ENCODE assay signal across 11 cellular contexts in genomic region chr5:156359452-156359851, GRCh38. TPM values are rescaled to one million over a fixed set of nuclear protein-coding genes. Genes with fewer than 3 reads are reported as not detected.
DNase-seq lines count a peak whose midpoint lies in the region; ATAC-seq, FAIRE-seq and TF ChIP-seq lines count a peak whose summit lies in the region.
"Had no signal": no experiment of that assay in that cellular context is flagged by ENCODE, and none has a peak within 500 bp of the region (broad histone marks: within the 10 kb centered on the region; RNA-seq: fewer than 3 reads in every experiment).

No MANE protein-coding gene starts in this region.

- no peaks in the 10 kb centered on the region for H3K27me3 ChIP-seq in osteoblast (ENCODE audit: insufficient read depth, low read length)
- H3K27me3 ChIP-seq: cardiac muscle cell had no signal

- no peak overlapping the region for H3K4me2 ChIP-seq in osteoblast (ENCODE audit: insufficient read depth, low read length)

- peak overlapping the region; percentile 60 for H3K27ac ChIP-seq in osteoblast (ENCODE audit: low read depth, low read length)
- H3K27ac ChIP-seq: cardiac muscle cell had no signal

- no peak for TF ChIP-seq CTCF in osteoblast (IDR thresholded peaks at IDR 0.05; ENCODE audit: extremely low read depth, low read depth, low read length)

- H3K4me3 ChIP-seq in osteoblast (ENCODE audit: insufficient read depth, low read length) = no peak overlapping the region
- H3K4me3 ChIP-seq: cardiac muscle cell had no signal

- ATAC-seq in HG02840 (IDR thresholded peaks at IDR 0.05; ENCODE audit: low FRiP score, unreplicated experiment) (peak; percentile 57), SK-N-SH treated with all-trans-retinoic acid at 6 μM for 48 hours (peak; percentile 80)

- H2AFZ ChIP-seq in osteoblast (ENCODE audit: low read length) = no peak overlapping the region

- H3K9me3 ChIP-seq in osteoblast (ENCODE audit: low read depth, low read length) = no peaks in the 10 kb centered on the region
- H3K9me3 ChIP-seq: Caco-2 had no signal

- no peak for FAIRE-seq in urothelium cell line (lab: Jason Lieb, UNC)
- FAIRE-seq: small intestine had no signal

- H4K20me1 ChIP-seq in osteoblast (ENCODE audit: insufficient read depth, low read length) = no peaks in the 10 kb centered on the region

- DNase-seq in GM04503 (ENCODE audit: low read depth) (peak; percentile 88), osteoblast (ENCODE audit: insufficient read length, low spot score, missing footprints) (peak; percentile 68), retina (no peak), NCI-H2171 treated with DMSO at 0.1 percent for 48 hours (lab: John Stamatoyannopoulos, UW) (no peak), urothelium cell line (ENCODE audit: low spot score) (no peak)
- no peak for DNase-seq in NK-92 treated with Interleukin-12 subunit alpha and Interleukin-12 subunit beta, amount 100 ng/mL, for 24 hours (lab: John Stamatoyannopoulos, UW)
- DNase-seq: Caco-2, small intestine had no signal

- H3K4me1 ChIP-seq in osteoblast (ENCODE audit: insufficient read depth, low read length) = peaks cover 26% of the 10 kb centered on the region
- H3K4me1 ChIP-seq: Caco-2 had no signal

- H3K79me2 ChIP-seq in osteoblast (ENCODE audit: insufficient read depth, low read length) = no peaks in the 10 kb centered on the region

- H3K36me3 ChIP-seq in osteoblast (ENCODE audit: insufficient read depth, low read length) = no peaks in the 10 kb centered on the region
- H3K36me3 ChIP-seq: cardiac muscle cell had no signal

TF ChIP-seq in SK-N-SH treated with all-trans-retinoic acid at 6 μM for 48 hours, 23 proteins besides CTCF, POLR2A, EP300 and RAD21:
- TF ChIP-seq ZC3H10 (CRISPR knock-in tag; IDR thresholded peaks at IDR 0.05) (no peak), ZFP30 (CRISPR knock-in tag; IDR thresholded peaks at IDR 0.05) (no peak), PPARA (CRISPR knock-in tag; IDR thresholded peaks at IDR 0.05; ENCODE audit: borderline replicate concordance) (no peak), BACH2 (CRISPR knock-in tag; IDR thresholded peaks at IDR 0.05; ENCODE audit: borderline replicate concordance) (no peak), TOX (CRISPR knock-in tag; IDR thresholded peaks at IDR 0.05; ENCODE audit: borderline replicate concordance) (no peak), ISL1 (CRISPR knock-in tag; IDR thresholded peaks at IDR 0.05) (no peak), GLIS3 (CRISPR knock-in tag; IDR thresholded peaks at IDR 0.05) (no peak)
- TF ChIP-seq, protein P1, sequence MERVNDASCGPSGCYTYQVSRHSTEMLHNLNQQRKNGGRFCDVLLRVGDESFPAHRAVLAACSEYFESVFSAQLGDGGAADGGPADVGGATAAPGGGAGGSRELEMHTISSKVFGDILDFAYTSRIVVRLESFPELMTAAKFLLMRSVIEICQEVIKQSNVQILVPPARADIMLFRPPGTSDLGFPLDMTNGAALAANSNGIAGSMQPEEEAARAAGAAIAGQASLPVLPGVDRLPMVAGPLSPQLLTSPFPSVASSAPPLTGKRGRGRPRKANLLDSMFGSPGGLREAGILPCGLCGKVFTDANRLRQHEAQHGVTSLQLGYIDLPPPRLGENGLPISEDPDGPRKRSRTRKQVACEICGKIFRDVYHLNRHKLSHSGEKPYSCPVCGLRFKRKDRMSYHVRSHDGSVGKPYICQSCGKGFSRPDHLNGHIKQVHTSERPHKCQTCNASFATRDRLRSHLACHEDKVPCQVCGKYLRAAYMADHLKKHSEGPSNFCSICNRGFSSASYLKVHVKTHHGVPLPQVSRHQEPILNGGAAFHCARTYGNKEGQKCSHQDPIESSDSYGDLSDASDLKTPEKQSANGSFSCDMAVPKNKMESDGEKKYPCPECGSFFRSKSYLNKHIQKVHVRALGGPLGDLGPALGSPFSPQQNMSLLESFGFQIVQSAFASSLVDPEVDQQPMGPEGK (CRISPR knock-in tag; IDR thresholded peaks at IDR 0.05; ENCODE audit: borderline replicate concordance) = no peak
- TF ChIP-seq, protein P2, sequence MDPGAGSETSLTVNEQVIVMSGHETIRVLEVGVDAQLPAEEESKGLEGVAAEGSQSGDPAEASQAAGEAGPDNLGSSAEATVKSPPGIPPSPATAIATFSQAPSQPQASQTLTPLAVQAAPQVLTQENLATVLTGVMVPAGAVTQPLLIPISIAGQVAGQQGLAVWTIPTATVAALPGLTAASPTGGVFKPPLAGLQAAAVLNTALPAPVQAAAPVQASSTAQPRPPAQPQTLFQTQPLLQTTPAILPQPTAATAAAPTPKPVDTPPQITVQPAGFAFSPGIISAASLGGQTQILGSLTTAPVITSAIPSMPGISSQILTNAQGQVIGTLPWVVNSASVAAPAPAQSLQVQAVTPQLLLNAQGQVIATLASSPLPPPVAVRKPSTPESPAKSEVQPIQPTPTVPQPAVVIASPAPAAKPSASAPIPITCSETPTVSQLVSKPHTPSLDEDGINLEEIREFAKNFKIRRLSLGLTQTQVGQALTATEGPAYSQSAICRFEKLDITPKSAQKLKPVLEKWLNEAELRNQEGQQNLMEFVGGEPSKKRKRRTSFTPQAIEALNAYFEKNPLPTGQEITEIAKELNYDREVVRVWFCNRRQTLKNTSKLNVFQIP (CRISPR knock-in tag; IDR thresholded peaks at IDR 0.05; ENCODE audit: borderline replicate concordance, low read depth) = no peak
- TF ChIP-seq, protein P3, sequence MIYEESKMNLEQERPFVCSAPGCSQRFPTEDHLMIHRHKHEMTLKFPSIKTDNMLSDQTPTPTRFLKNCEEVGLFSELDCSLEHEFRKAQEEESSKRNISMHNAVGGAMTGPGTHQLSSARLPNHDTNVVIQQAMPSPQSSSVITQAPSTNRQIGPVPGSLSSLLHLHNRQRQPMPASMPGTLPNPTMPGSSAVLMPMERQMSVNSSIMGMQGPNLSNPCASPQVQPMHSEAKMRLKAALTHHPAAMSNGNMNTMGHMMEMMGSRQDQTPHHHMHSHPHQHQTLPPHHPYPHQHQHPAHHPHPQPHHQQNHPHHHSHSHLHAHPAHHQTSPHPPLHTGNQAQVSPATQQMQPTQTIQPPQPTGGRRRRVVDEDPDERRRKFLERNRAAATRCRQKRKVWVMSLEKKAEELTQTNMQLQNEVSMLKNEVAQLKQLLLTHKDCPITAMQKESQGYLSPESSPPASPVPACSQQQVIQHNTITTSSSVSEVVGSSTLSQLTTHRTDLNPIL (CRISPR knock-in tag; IDR thresholded peaks at IDR 0.05; ENCODE audit: low read depth) = no peak
- TF ChIP-seq, protein P4, sequence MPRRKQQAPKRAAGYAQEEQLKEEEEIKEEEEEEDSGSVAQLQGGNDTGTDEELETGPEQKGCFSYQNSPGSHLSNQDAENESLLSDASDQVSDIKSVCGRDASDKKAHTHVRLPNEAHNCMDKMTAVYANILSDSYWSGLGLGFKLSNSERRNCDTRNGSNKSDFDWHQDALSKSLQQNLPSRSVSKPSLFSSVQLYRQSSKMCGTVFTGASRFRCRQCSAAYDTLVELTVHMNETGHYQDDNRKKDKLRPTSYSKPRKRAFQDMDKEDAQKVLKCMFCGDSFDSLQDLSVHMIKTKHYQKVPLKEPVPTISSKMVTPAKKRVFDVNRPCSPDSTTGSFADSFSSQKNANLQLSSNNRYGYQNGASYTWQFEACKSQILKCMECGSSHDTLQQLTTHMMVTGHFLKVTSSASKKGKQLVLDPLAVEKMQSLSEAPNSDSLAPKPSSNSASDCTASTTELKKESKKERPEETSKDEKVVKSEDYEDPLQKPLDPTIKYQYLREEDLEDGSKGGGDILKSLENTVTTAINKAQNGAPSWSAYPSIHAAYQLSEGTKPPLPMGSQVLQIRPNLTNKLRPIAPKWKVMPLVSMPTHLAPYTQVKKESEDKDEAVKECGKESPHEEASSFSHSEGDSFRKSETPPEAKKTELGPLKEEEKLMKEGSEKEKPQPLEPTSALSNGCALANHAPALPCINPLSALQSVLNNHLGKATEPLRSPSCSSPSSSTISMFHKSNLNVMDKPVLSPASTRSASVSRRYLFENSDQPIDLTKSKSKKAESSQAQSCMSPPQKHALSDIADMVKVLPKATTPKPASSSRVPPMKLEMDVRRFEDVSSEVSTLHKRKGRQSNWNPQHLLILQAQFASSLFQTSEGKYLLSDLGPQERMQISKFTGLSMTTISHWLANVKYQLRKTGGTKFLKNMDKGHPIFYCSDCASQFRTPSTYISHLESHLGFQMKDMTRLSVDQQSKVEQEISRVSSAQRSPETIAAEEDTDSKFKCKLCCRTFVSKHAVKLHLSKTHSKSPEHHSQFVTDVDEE (CRISPR knock-in tag; IDR thresholded peaks at IDR 0.05) = no peak

RNA-seq across cellular contexts. Expression of gene SGCD, which starts 32.5 kb away (rescaled TPM):
- 27.1 and 33.3 TPM in 2 replicates for total RNA-seq in osteoblast

Comparison
In these comparisons a context has a peak if more than half of its experiments do, and no peak if none do; other contexts are left out.
1. DNase-seq: peak in GM04503 (single experiment) and osteoblast (single experiment); none in NK-92 treated with Interleukin-12 subunit alpha and Interleukin-12 subunit beta, amount 100 ng/mL, for 24 hours (single experiment), retina (single experiment), NCI-H2171 treated with DMSO at 0.1 percent for 48 hours (single experiment) and urothelium cell line (single experiment).